12 cellular contexts compared by ENCODE assay signal in genomic region chr18:6747646-6748045, GRCh38.
A peak's percentile ranks its signal among the peaks of the same experiment; 100 is the strongest.
DNase-seq lines count a peak whose midpoint lies in the region; ATAC-seq and TF ChIP-seq lines count a peak whose summit lies in the region.
"Had no signal": no experiment of that assay in that cellular context is flagged by ENCODE, and none has a peak within 500 bp of the region (broad histone marks: within the 10 kb centered on the region; RNA-seq: fewer than 3 reads in every experiment).

No MANE protein-coding gene starts in this region.

- no peak for TF ChIP-seq CTCF in astrocyte of the cerebellum (IDR thresholded peaks at IDR 0.05; ENCODE audit: low read depth, low read length, missing control alignments)

- no peak for ATAC-seq in GM21619 (IDR thresholded peaks at IDR 0.05; ENCODE audit: unreplicated experiment)

- no peaks in the 10 kb centered on the region for H3K4me1 Mint-ChIP-seq in T-helper 2 cell treated with Interferon-gamma antibody and Interleukin-4, amounts not matched to agents 5 μg/mL and 100 μg/mL, for 36 hours (ENCODE audit: low read depth)

- no peaks in the 10 kb centered on the region for H3K27me3 Mint-ChIP-seq in T-helper 2 cell treated with Interferon-gamma antibody and Interleukin-4, amounts not matched to agents 5 μg/mL and 100 μg/mL, for 36 hours (ENCODE audit: low read depth)

- in situ Hi-C loops in astrocyte of the cerebellum (cut with HindIII; ENCODE audit: low sequenced_read_pairs): no loop called here

- no peak overlapping the region for H3K4me3 Mint-ChIP-seq in T-helper 2 cell treated with Interferon-gamma antibody and Interleukin-4, amounts not matched to agents 5 μg/mL and 100 μg/mL, for 36 hours

- H3K4me3 ChIP-seq in astrocyte of the cerebellum (ENCODE audit: low read depth, low read length): no peak overlapping the region
- H3K4me3 ChIP-seq: coronary artery had no signal

- no peak overlapping the region for H3K27ac Mint-ChIP-seq in T-helper 2 cell treated with Interferon-gamma antibody and Interleukin-4, amounts not matched to agents 5 μg/mL and 100 μg/mL, for 36 hours

- no peaks in the 10 kb centered on the region for H3K36me3 Mint-ChIP-seq in T-helper 2 cell treated with Interferon-gamma antibody and Interleukin-4, amounts not matched to agents 5 μg/mL and 100 μg/mL, for 36 hours (ENCODE audit: low read depth)

- DNase-seq in AG08396 (ENCODE audit: low spot score): peak; percentile 32
- peak; percentile 69 for DNase-seq in HS-5 (ENCODE audit: low read depth)
- DNase-seq in astrocyte of the cerebellum (ENCODE audit: low read depth): peak; percentile 94
- DNase-seq in iris pigment epithelial cell (ENCODE audit: low read depth): peak; percentile 96
- no peak for DNase-seq in GDM1 (lab: John Stamatoyannopoulos, UW)
- DNase-seq in T-helper 2 cell treated with Interferon-gamma antibody and Interleukin-4, amounts not matched to agents 5 μg/mL and 100 μg/mL, for 36 hours (ENCODE audit: low spot score): no peak
- no peak for DNase-seq in activated CD4-positive, alpha-beta T cell treated with anti-CD3 and anti-CD28 coated beads, Interleukin-2, amount 50 U/mL, for 48 hours
- DNase-seq: KG1, NCI-H774, T-helper 9 cell had no signal

- H3K9me3 Mint-ChIP-seq in T-helper 2 cell treated with Interferon-gamma antibody and Interleukin-4, amounts not matched to agents 5 μg/mL and 100 μg/mL, for 36 hours: no peaks in the 10 kb centered on the region

Comparison
In these comparisons a context has a peak if more than half of its experiments do, and no peak if none do; other contexts are left out.
1. DNase-seq: peak in AG08396 (single experiment), HS-5 (single experiment), astrocyte of the cerebellum (single experiment) and iris pigment epithelial cell (single experiment); none in GDM1 (single experiment), T-helper 2 cell treated with Interferon-gamma antibody and Interleukin-4, amounts not matched to agents 5 μg/mL and 100 μg/mL, for 36 hours (single experiment) and activated CD4-positive, alpha-beta T cell treated with anti-CD3 and anti-CD28 coated beads, Interleukin-2, amount 50 U/mL, for 48 hours (0 of 2).